ENCODE assay signal across 1 cellular context in the genomic region with DNA sequence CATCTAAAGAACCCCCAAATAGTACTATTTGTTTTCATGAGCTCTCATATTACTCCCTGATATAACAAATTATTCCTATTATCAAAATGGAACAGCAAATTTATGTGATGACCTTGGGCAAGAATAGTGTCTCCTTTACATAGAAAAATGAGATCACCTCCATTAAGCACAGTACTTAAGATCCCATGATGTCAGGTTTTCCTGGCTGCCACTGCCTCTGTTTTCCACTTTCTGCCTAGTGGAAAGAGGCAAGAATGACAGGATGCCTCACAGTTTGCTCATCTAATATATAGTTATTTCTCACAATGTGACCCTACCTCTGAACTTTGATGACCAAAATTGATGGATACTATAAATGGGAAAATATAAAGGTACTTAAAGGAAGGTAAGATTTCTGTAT.
TF ChIP-seq lines count a peak whose summit lies in the region.

No MANE protein-coding gene starts in this region.

TF ChIP-seq in GM23338, 12 proteins besides CTCF, POLR2A, EP300 and RAD21:
- no peak for TF ChIP-seq POLR2AphosphoS5 (IDR thresholded peaks at IDR 0.05; ENCODE audit: low read depth)
- TF ChIP-seq, protein P1, sequence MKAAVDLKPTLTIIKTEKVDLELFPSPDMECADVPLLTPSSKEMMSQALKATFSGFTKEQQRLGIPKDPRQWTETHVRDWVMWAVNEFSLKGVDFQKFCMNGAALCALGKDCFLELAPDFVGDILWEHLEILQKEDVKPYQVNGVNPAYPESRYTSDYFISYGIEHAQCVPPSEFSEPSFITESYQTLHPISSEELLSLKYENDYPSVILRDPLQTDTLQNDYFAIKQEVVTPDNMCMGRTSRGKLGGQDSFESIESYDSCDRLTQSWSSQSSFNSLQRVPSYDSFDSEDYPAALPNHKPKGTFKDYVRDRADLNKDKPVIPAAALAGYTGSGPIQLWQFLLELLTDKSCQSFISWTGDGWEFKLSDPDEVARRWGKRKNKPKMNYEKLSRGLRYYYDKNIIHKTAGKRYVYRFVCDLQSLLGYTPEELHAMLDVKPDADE (IDR thresholded peaks at IDR 0.05), result no peak
- TF ChIP-seq JUNB (IDR thresholded peaks at IDR 0.05; ENCODE audit: unreplicated experiment), result no peak
- TF ChIP-seq CREB1 (CRISPR knock-in tag; IDR thresholded peaks at IDR 0.05; ENCODE audit: low read depth), result no peak
- TF ChIP-seq STAT1 (IDR thresholded peaks at IDR 0.05; ENCODE audit: unreplicated experiment), result no peak
- no peak for TF ChIP-seq ZNF114 (CRISPR knock-in tag; IDR thresholded peaks at IDR 0.05)
- no peak for TF ChIP-seq ZNF331 (CRISPR knock-in tag; IDR thresholded peaks at IDR 0.05; ENCODE audit: low read depth)
- TF ChIP-seq EZH2phosphoT487 (IDR thresholded peaks at IDR 0.05; ENCODE audit: unreplicated experiment), result no peak
- TF ChIP-seq EZH2 (IDR thresholded peaks at IDR 0.05; ENCODE audit: low read depth, unreplicated experiment), result no peak
- no peak for TF ChIP-seq ZNF462 (CRISPR knock-in tag; IDR thresholded peaks at IDR 0.05)
- TF ChIP-seq NANOG (IDR thresholded peaks at IDR 0.05; ENCODE audit: borderline replicate concordance), result no peak
- TF ChIP-seq, protein P2, sequence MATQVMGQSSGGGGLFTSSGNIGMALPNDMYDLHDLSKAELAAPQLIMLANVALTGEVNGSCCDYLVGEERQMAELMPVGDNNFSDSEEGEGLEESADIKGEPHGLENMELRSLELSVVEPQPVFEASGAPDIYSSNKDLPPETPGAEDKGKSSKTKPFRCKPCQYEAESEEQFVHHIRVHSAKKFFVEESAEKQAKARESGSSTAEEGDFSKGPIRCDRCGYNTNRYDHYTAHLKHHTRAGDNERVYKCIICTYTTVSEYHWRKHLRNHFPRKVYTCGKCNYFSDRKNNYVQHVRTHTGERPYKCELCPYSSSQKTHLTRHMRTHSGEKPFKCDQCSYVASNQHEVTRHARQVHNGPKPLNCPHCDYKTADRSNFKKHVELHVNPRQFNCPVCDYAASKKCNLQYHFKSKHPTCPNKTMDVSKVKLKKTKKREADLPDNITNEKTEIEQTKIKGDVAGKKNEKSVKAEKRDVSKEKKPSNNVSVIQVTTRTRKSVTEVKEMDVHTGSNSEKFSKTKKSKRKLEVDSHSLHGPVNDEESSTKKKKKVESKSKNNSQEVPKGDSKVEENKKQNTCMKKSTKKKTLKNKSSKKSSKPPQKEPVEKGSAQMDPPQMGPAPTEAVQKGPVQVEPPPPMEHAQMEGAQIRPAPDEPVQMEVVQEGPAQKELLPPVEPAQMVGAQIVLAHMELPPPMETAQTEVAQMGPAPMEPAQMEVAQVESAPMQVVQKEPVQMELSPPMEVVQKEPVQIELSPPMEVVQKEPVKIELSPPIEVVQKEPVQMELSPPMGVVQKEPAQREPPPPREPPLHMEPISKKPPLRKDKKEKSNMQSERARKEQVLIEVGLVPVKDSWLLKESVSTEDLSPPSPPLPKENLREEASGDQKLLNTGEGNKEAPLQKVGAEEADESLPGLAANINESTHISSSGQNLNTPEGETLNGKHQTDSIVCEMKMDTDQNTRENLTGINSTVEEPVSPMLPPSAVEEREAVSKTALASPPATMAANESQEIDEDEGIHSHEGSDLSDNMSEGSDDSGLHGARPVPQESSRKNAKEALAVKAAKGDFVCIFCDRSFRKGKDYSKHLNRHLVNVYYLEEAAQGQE (IDR thresholded peaks at IDR 0.05; ENCODE audit: unreplicated experiment), result no peak
